In the genomic region with DNA sequence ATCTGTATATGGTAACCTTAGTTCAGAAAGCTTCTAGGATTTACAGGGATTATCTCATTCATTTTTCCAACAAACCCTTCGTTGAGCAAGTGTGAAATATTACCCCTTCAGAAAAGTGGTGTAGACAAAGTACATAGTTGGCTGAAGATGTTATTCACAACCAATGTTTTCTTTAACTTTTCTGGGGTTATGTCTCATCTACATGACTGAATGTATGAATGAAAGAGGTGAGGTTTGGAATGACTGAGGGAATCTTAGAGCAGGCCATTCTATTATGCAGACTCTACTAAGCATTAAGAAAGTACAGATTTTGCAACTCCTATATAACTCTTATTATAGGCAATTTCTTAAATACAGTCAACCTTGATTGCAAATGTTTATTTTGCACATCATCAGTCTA, we compare ENCODE assay signal across 17 cellular contexts.
DNase-seq lines count a peak whose midpoint lies in the region; ATAC-seq, FAIRE-seq and TF ChIP-seq lines count a peak whose summit lies in the region.
"Had no signal": no experiment of that assay in that cellular context is flagged by ENCODE, and none has a peak within 500 bp of the region (broad histone marks: within the 10 kb centered on the region; RNA-seq: fewer than 3 reads in every experiment).

No MANE protein-coding gene starts in this region.

- no peaks in the 10 kb centered on the region for H3K79me2 ChIP-seq in keratinocyte (ENCODE audit: control insufficient read depth, insufficient read depth, low read length)

- H3K27ac ChIP-seq in SJCRH30, result peak overlapping the region; percentile 56
- peak overlapping the region; percentile 76 for H3K27ac ChIP-seq in keratinocyte (ENCODE audit: control insufficient read depth, insufficient read depth, low read length)
- peak overlapping the region; percentile 62 for H3K27ac ChIP-seq in skeletal muscle tissue (ENCODE audit: low read depth, low read length)
- H3K27ac ChIP-seq: BLaER1 treated with 17β-estradiol and CSF1 and Interleukin-3, amounts not matched to agents 10 nM and 100 nM had no signal

- no peaks in the 10 kb centered on the region for H3K9me3 ChIP-seq in SJCRH30 (replicated peaks)
- no peaks in the 10 kb centered on the region for H3K9me3 ChIP-seq in keratinocyte (ENCODE audit: control insufficient read depth, low read depth, low read length)
- no peaks in the 10 kb centered on the region for H3K9me3 ChIP-seq in skeletal muscle tissue (ENCODE audit: control insufficient read depth in 3 of 3, low read length in 3 of 3)
- H3K9me3 ChIP-seq: BLaER1 treated with 17β-estradiol and CSF1 and Interleukin-3, amounts not matched to agents 10 nM and 100 nM had no signal

- H3K4me3 ChIP-seq in SJCRH30, result no peak overlapping the region
- H3K4me3 ChIP-seq in bronchial epithelial cell (ENCODE audit: low read depth, low read length), result no peak overlapping the region
- no peak overlapping the region for H3K4me3 ChIP-seq in keratinocyte (ENCODE audit: control insufficient read depth in 2 of 3, extremely low read depth in 1 of 3, insufficient read depth in 2 of 3, low read depth in 1 of 3, low read length in 3 of 3)
- H3K4me3 ChIP-seq in skeletal muscle tissue (ENCODE audit: low read length in 3 of 3), result no peak overlapping the region
- H3K4me3 ChIP-seq: BLaER1 treated with 17β-estradiol and CSF1 and Interleukin-3, amounts not matched to agents 10 nM and 100 nM had no signal

- peaks cover 36% of the 10 kb centered on the region for H3K4me1 ChIP-seq in SJCRH30
- H3K4me1 ChIP-seq in keratinocyte (ENCODE audit: control insufficient read depth, extremely low read depth, insufficient read depth, low read length), result peaks cover 26% of the 10 kb centered on the region
- peaks cover 3 to 22% (median 20%) of the 10 kb centered on the region in 3 donors for H3K4me1 ChIP-seq in skeletal muscle tissue (ENCODE audit: control insufficient read depth in 3 of 3, insufficient read depth in 3 of 3, low read length in 3 of 3)
- H3K4me1 ChIP-seq: BLaER1 treated with 17β-estradiol and CSF1 and Interleukin-3, amounts not matched to agents 10 nM and 100 nM had no signal

- peak overlapping the region; percentile 59 for H3K4me2 ChIP-seq in keratinocyte (ENCODE audit: control insufficient read depth, extremely low read depth, insufficient read depth, low read depth, low read length)
- H3K4me2 ChIP-seq: BLaER1 treated with 17β-estradiol and CSF1 and Interleukin-3, amounts not matched to agents 10 nM and 100 nM had no signal

- H3K9me1 ChIP-seq in keratinocyte (ENCODE audit: control insufficient read depth, extremely low read depth, insufficient read depth, low read length), result no peaks in the 10 kb centered on the region

- H4K20me1 ChIP-seq in keratinocyte (ENCODE audit: control insufficient read depth, extremely low read depth, insufficient read depth, low read length), result no peaks in the 10 kb centered on the region
- H4K20me1 ChIP-seq: BLaER1 treated with 17β-estradiol and CSF1 and Interleukin-3, amounts not matched to agents 10 nM and 100 nM had no signal

- no peak for FAIRE-seq in bronchial epithelial cell (lab: Jason Lieb, UNC)
- FAIRE-seq in keratinocyte (lab: Jason Lieb, UNC), result no peak
- FAIRE-seq in frontal cortex (lab: Jason Lieb, UNC), result no peak
- FAIRE-seq: HepG2 had no signal

- dilution Hi-C loops in keratinocyte (cut with MboI; ENCODE audit: extremely low pct_ligation_motif_present, low sequenced_read_pairs), result no loop called here

- TF ChIP-seq CTCF in bronchial epithelial cell (IDR thresholded peaks at IDR 0.05; ENCODE audit: insufficient read depth, low read length, severe bottlenecking) (no peak), keratinocyte (optimal IDR thresholded peaks at IDR 0.05 in 1 of 3, IDR thresholded peaks at IDR 0.05 in 1 of 3, conservative IDR thresholded peaks at IDR 0.05 in 1 of 3; ENCODE audit: extremely low read depth in 1 of 3, insufficient read depth in 2 of 3, low read length in 3 of 3) (no peak)

- no peak for DNase-seq in SJCRH30
- peak; percentile 66 for DNase-seq in bronchial epithelial cell (ENCODE audit: low read depth)
- DNase-seq in keratinocyte (ENCODE audit: low read depth, low spot score), result no peak
- no peak for DNase-seq in frontal cortex (ENCODE audit: low spot score in 2 of 2)
- no peak for DNase-seq in EL
- DNase-seq: Calu3; CD8-positive, alpha-beta T cell; DMS79; H9; KBM-7; NCI-H2171; NCI-H446 had no signal

- no peak for ATAC-seq in GM18867 (IDR thresholded peaks at IDR 0.05; ENCODE audit: unreplicated experiment)
- ATAC-seq: CD8-positive, alpha-beta T cell; Panc1 had no signal

- H3K9ac ChIP-seq in keratinocyte (ENCODE audit: control insufficient read depth, extremely low read depth, insufficient read depth, low read length) (peak overlapping the region; percentile 20), skeletal muscle tissue (ENCODE audit: low read depth in 1 of 3, low read length in 3 of 3) (no peak overlapping the region)
- H3K9ac ChIP-seq: BLaER1 treated with 17β-estradiol and CSF1 and Interleukin-3, amounts not matched to agents 10 nM and 100 nM had no signal

- H3K27me3 ChIP-seq in SJCRH30, result no peaks in the 10 kb centered on the region
- no peaks in the 10 kb centered on the region for H3K27me3 ChIP-seq in bronchial epithelial cell (ENCODE audit: control insufficient read depth, insufficient read depth, low read length)
- no peaks in the 10 kb centered on the region for H3K27me3 ChIP-seq in keratinocyte (ENCODE audit: control insufficient read depth, extremely low read depth, insufficient read depth, low read length)
- no peaks in the 10 kb centered on the region for H3K27me3 ChIP-seq in skeletal muscle tissue (ENCODE audit: control insufficient read depth in 3 of 3, insufficient read depth in 3 of 3, low read length in 3 of 3)
- H3K27me3 ChIP-seq: BLaER1 treated with 17β-estradiol and CSF1 and Interleukin-3, amounts not matched to agents 10 nM and 100 nM had no signal

- H3K36me3 ChIP-seq in SJCRH30 (no peaks in the 10 kb centered on the region), bronchial epithelial cell (ENCODE audit: control insufficient read depth, insufficient read depth, low read length) (no peaks in the 10 kb centered on the region), keratinocyte (ENCODE audit: control insufficient read depth in 2 of 2, extremely low read depth in 1 of 2, insufficient read depth in 2 of 2, low read length in 2 of 2) (no peaks in the 10 kb centered on the region), skeletal muscle tissue (ENCODE audit: control insufficient read depth in 3 of 3, insufficient read depth in 3 of 3, low read length in 3 of 3) (no peaks in the 10 kb centered on the region)
- H3K36me3 ChIP-seq: BLaER1 treated with 17β-estradiol and CSF1 and Interleukin-3, amounts not matched to agents 10 nM and 100 nM had no signal

- H2AFZ ChIP-seq in keratinocyte (ENCODE audit: control insufficient read depth, low read length), result no peak overlapping the region
